30 cellular contexts compared by ENCODE assay signal in the genomic region with DNA sequence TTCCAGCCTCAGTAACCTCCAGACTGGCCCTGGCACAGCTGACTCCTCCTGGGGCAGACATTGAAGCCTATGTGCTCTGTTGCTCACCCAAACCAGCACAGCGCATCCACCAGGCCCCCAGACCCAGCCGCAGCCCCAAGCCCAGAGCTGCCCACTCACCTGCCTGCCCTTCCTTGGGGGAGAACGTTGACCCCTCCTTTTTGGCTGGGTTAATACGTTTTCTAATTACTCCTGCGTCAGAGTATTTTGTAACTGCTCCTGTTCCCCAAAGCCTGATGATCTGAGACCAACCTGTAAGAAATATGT.
"Had no signal": no experiment of that assay in that cellular context is flagged by ENCODE, and none has a peak within 500 bp of the region (broad histone marks: within the 10 kb centered on the region; RNA-seq: fewer than 3 reads in every experiment).

No MANE protein-coding gene starts in this region.

- H3K27ac Mint-ChIP-seq: activated naive CD8-positive, alpha-beta T cell; naive thymus-derived CD8-positive, alpha-beta T cell; stimulated activated effector memory CD8-positive, alpha-beta T cell treated with anti-CD3 and anti-CD28 coated beads, Interleukin-12 subunit alpha, Interleukin-12 subunit beta, amount 100 ng/mL, for 72 hours; stimulated activated naive CD8-positive, alpha-beta T cell treated with anti-CD3 and anti-CD28 coated beads, Interleukin-15, Interleukin-2, amounts not matched to agents 100 ng/mL and 50 ng/mL, for 24 hours; T-helper 1 cell treated with Interleukin-12 subunit alpha and Interleukin-12 subunit beta and Interleukin-4 antibody, amounts not matched to agents 30 μg/mL and 1 μg/mL, for 36 hours had no signal

- H3K4me1 Mint-ChIP-seq: naive thymus-derived CD8-positive, alpha-beta T cell; stimulated activated effector memory CD8-positive, alpha-beta T cell treated with anti-CD3 and anti-CD28 coated beads, Interleukin-12 subunit alpha, Interleukin-12 subunit beta, amount 100 ng/mL, for 72 hours had no signal

- H3K27ac ChIP-seq: cardiac muscle cell, colonic mucosa, dorsolateral prefrontal cortex, epithelial cell of prostate, gastrocnemius medialis, right lobe of liver, thoracic aorta, uterus, VCaP had no signal

- H3K27me3 ChIP-seq: cardiac muscle cell, colonic mucosa, gastrocnemius medialis, right lobe of liver, uterus had no signal

- H3K36me3 ChIP-seq: cardiac muscle cell, colonic mucosa, gastrocnemius medialis, uterus had no signal

- H3K36me3 Mint-ChIP-seq: activated naive CD8-positive, alpha-beta T cell; naive thymus-derived CD8-positive, alpha-beta T cell; stimulated activated effector memory CD8-positive, alpha-beta T cell treated with anti-CD3 and anti-CD28 coated beads, Interleukin-12 subunit alpha, Interleukin-12 subunit beta, amount 100 ng/mL, for 72 hours had no signal

- H3K4me3 Mint-ChIP-seq: activated naive CD8-positive, alpha-beta T cell; brain; naive thymus-derived CD8-positive, alpha-beta T cell; stimulated activated effector memory CD8-positive, alpha-beta T cell treated with anti-CD3 and anti-CD28 coated beads, Interleukin-12 subunit alpha, Interleukin-12 subunit beta, amount 100 ng/mL, for 72 hours; stimulated activated naive CD8-positive, alpha-beta T cell treated with anti-CD3 and anti-CD28 coated beads, Interleukin-15, Interleukin-2, amounts not matched to agents 100 ng/mL and 50 ng/mL, for 24 hours; T-helper 1 cell treated with Interleukin-12 subunit alpha and Interleukin-12 subunit beta and Interleukin-4 antibody, amounts not matched to agents 30 μg/mL and 1 μg/mL, for 36 hours had no signal

- H3K4me1 ChIP-seq: colonic mucosa, gastrocnemius medialis, right lobe of liver, uterus had no signal

- FAIRE-seq: keratinocyte, TTC549 had no signal

- H3K4me3 ChIP-seq: cardiac muscle cell, colonic mucosa, dorsolateral prefrontal cortex, gastrocnemius medialis, right lobe of liver, thoracic aorta, uterus had no signal

- DNase-seq: activated CD4-positive, alpha-beta T cell treated with anti-CD3 and anti-CD28 coated beads for 48 hours; activated CD4-positive, alpha-beta T cell treated with anti-CD3 and anti-CD28 coated beads, Interleukin-2, amount 50 U/mL, for 48 hours; activated CD8-positive, alpha-beta memory T cell treated with anti-CD3 and anti-CD28 coated beads for 24 hours; activated effector memory CD4-positive, alpha-beta T cell treated with Interleukin-2 at 50 U/mL for 16 hours; activated naive CD4-positive, alpha-beta T cell treated with Interleukin-2 at 50 U/mL for 16 hours; aorta; cerebellar nuclear complex; dorsolateral prefrontal cortex; gastrocnemius medialis; glutamatergic neuron; midbrain; right lobe of liver; stimulated activated CD4-positive, alpha-beta T cell treated with anti-CD3 and anti-CD28 coated beads, Interleukin-4, amount 100 ng/mL, for 24 hours; SW 1271; T-helper 9 cell; trophoblast cell; uterus had no signal

- H3K9me3 Mint-ChIP-seq: naive thymus-derived CD8-positive, alpha-beta T cell; stimulated activated effector memory CD8-positive, alpha-beta T cell treated with anti-CD3 and anti-CD28 coated beads, Interleukin-12 subunit alpha, Interleukin-12 subunit beta, amount 100 ng/mL, for 72 hours; stimulated activated naive CD8-positive, alpha-beta T cell treated with anti-CD3 and anti-CD28 coated beads, Interleukin-15, Interleukin-2, amounts not matched to agents 100 ng/mL and 50 ng/mL, for 24 hours; T-helper 1 cell treated with Interleukin-12 subunit alpha and Interleukin-12 subunit beta and Interleukin-4 antibody, amounts not matched to agents 30 μg/mL and 1 μg/mL, for 36 hours had no signal

- H3K9me3 ChIP-seq: colonic mucosa, gastrocnemius medialis, right lobe of liver, thoracic aorta, uterus had no signal

- H3K27me3 Mint-ChIP-seq: activated naive CD8-positive, alpha-beta T cell; brain; stimulated activated naive CD8-positive, alpha-beta T cell treated with anti-CD3 and anti-CD28 coated beads, Interleukin-15, Interleukin-2, amounts not matched to agents 100 ng/mL and 50 ng/mL, for 24 hours had no signal
